In genomic region chr12:123232472-123232806, GRCh38 we compare ENCODE assay signal across 8 cellular contexts. TPM values are rescaled to one million over a fixed set of nuclear protein-coding genes. Genes with fewer than 3 reads are reported as not detected.
DNase-seq lines count a peak whose midpoint lies in the region; ATAC-seq, FAIRE-seq and TF ChIP-seq lines count a peak whose summit lies in the region.

No MANE protein-coding gene starts in this region.

- TF ChIP-seq CTCF in GM23338 (conservative IDR thresholded peaks at IDR 0.05; ENCODE audit: low read depth in 2 of 2) (no peak), fibroblast of lung (conservative IDR thresholded peaks at IDR 0.05 in 1 of 2, IDR thresholded peaks at IDR 0.05 in 1 of 2; ENCODE audit: low read depth in 1 of 2, low read length in 2 of 2) (no peak), pancreas (IDR thresholded peaks at IDR 0.05) (no peak)

- 0% methylated on average over 15 of the region's 15 CpGs for WGBS in pancreas, 2 donors

- no peaks in the 10 kb centered on the region for H3K9me2 ChIP-seq in GM23338 (ENCODE audit: insufficient read depth)

- H3K79me2 ChIP-seq in GM23338 (replicated peaks; ENCODE audit: insufficient read depth), result peaks cover 46% of the 10 kb centered on the region
- peaks cover 52% of the 10 kb centered on the region for H3K79me2 ChIP-seq in fibroblast of lung (ENCODE audit: control insufficient read depth, insufficient read depth, low read length)

- H3K36me3 ChIP-seq in GM23338 (ENCODE audit: insufficient read depth) (no peaks in the 10 kb centered on the region; the same call in 1 of the 2 replicates), SK-N-MC (ENCODE audit: insufficient read depth, low read length) (peaks cover 17% of the 10 kb centered on the region), fibroblast of lung (ENCODE audit: control insufficient read depth, insufficient read depth, low read length) (no peaks in the 10 kb centered on the region), pancreas (no peaks in the 10 kb centered on the region)

- H3K9me3 Mint-ChIP-seq in GM23338, result no peaks in the 10 kb centered on the region

- H3K4me2 ChIP-seq in GM23338 (peak overlapping the region; percentile 93), fibroblast of lung (ENCODE audit: extremely low read depth, insufficient read depth, low read length) (peak overlapping the region; percentile 94)

- peaks cover 11% of the 10 kb centered on the region for H3K36me3 Mint-ChIP-seq in GM23338 (ENCODE audit: low read depth)

- no peak for FAIRE-seq in pancreas (lab: Jason Lieb, UNC)

- peak overlapping the region; percentile 90 for H3K27ac Mint-ChIP-seq in GM23338

- H3K27me3 ChIP-seq in GM23338 (ENCODE audit: insufficient read depth) (no peaks in the 10 kb centered on the region), fibroblast of lung (ENCODE audit: control insufficient read depth, insufficient read depth, low read length) (no peaks in the 10 kb centered on the region), pancreas (no peaks in the 10 kb centered on the region)

- H3F3A ChIP-seq in GM23338 (replicated peaks; ENCODE audit: low read depth), result peaks cover 3% of the 10 kb centered on the region; the same call in 1 of the 2 replicates

- ATAC-seq in GM23338, result peak; percentile 23
- peak; percentile 0 to 8 (median 2) for ATAC-seq in pancreas

- intact Hi-C loops in pancreas (cut with DNase I), result loop anchor here in 2 of 3 donors (10.0 kb wide), 4 partner anchors 198 to 368 kb away; partner anchors contain the start of genes ARL6IP4 (in 1 of the 2) and OGFOD2 (in 1 of the 2)

- H3K9me3 ChIP-seq in SK-N-MC (ENCODE audit: low read depth, low read length) (no peaks in the 10 kb centered on the region), fibroblast of lung (ENCODE audit: control insufficient read depth, insufficient read depth, low read depth, low read length) (no peaks in the 10 kb centered on the region), pancreas (no peaks in the 10 kb centered on the region)

- H3K4me3 Mint-ChIP-seq in GM23338, result peak overlapping the region; percentile 94

- DNase-seq in GM23338 (ENCODE audit: low spot score), result no peak
- no peak for DNase-seq in SK-N-MC (ENCODE audit: low read depth, low spot score)
- no peak for DNase-seq in fibroblast of lung (ENCODE audit: low read depth in 2 of 2)
- no peak for DNase-seq in pancreas
- DNase-seq in NCI-H1436 treated with DMSO at 0.1 percent for 48 hours (lab: John Stamatoyannopoulos, UW), result no peak
- DNase-seq in germinal center (ENCODE audit: low spot score), result no peak
- DNase-seq in NCI-H2196 (lab: John Stamatoyannopoulos, UW; ENCODE audit: unreplicated experiment), result no peak
- DNase-seq in NCI-H2227 treated with DMSO at 0.1 percent for 48 hours (lab: John Stamatoyannopoulos, UW), result no peak

- peaks cover 7% of the 10 kb centered on the region; the same call in 2 of the 3 replicates for H3K4me1 Mint-ChIP-seq in GM23338

- H3K9ac ChIP-seq in SK-N-MC (ENCODE audit: insufficient read length) (peak overlapping the region; percentile 92), fibroblast of lung (ENCODE audit: insufficient read depth, low read length) (peak overlapping the region; percentile 80)

- H4K20me1 ChIP-seq in GM23338 (replicated peaks; ENCODE audit: insufficient read depth), result peaks cover 4% of the 10 kb centered on the region; the same call in 1 of the 2 replicates
- H4K20me1 ChIP-seq in fibroblast of lung (ENCODE audit: control insufficient read depth, extremely low read depth, insufficient read depth, low read length), result no peaks in the 10 kb centered on the region

- H3K27ac ChIP-seq in GM23338 (ENCODE audit: low read depth) (peak overlapping the region; percentile 86), SK-N-MC (peak overlapping the region; percentile 87; the same call in 1 of the 2 replicates), fibroblast of lung (ENCODE audit: insufficient read depth, low read length) (peak overlapping the region; percentile 64), pancreas (peak overlapping the region; percentile 53 to 81 (median 77))

- peak overlapping the region; percentile 90 for H2AFZ ChIP-seq in GM23338
- peak overlapping the region; percentile 46 for H2AFZ ChIP-seq in fibroblast of lung (ENCODE audit: low read length)

- peaks cover 17% of the 10 kb centered on the region for H3K27me3 Mint-ChIP-seq in GM23338 (ENCODE audit: insufficient read depth, low read depth, poor library complexity)

- H3K4me3 ChIP-seq in GM23338 (peak overlapping the region; percentile 64), SK-N-MC (peak overlapping the region; percentile 93), fibroblast of lung (replicated peaks in 1 of 4; ENCODE audit: control extremely low read depth in 1 of 4, insufficient read depth in 1 of 4, low read depth in 3 of 4, low read length in 4 of 4) (peak overlapping the region; percentile 61 to 100 (median 78)), pancreas (peak overlapping the region; percentile 78 to 88 (median 83))

- H3K4me1 ChIP-seq in GM23338 (ENCODE audit: insufficient read depth) (peaks cover 11% of the 10 kb centered on the region), fibroblast of lung (ENCODE audit: control insufficient read depth, extremely low read depth, insufficient read depth, low read length) (no peaks in the 10 kb centered on the region), pancreas (peaks cover 3 to 15% (median 13%) of the 10 kb centered on the region in 3 donors)

TF ChIP-seq in GM23338, 12 proteins besides CTCF, POLR2A, EP300 and RAD21 (continues in another document):
- no peak for TF ChIP-seq POLR2AphosphoS5 (IDR thresholded peaks at IDR 0.05; ENCODE audit: low read depth)
- TF ChIP-seq ZNF114 (CRISPR knock-in tag; IDR thresholded peaks at IDR 0.05), result no peak
- no peak for TF ChIP-seq ZNF331 (CRISPR knock-in tag; IDR thresholded peaks at IDR 0.05; ENCODE audit: low read depth)
- TF ChIP-seq NANOG (IDR thresholded peaks at IDR 0.05; ENCODE audit: borderline replicate concordance), result no peak
- TF ChIP-seq EZH2 (IDR thresholded peaks at IDR 0.05; ENCODE audit: low read depth, unreplicated experiment), result no peak

RNA-seq across cellular contexts. Expression of gene MPHOSPH9, which starts 0.5 kb away (rescaled TPM):
- total RNA-seq in GM23338 (2014; rRNA removed; shearing (Covaris generic)), result 43.2 and 77.9 TPM in 2 replicates
- polyA plus RNA-seq in GM23338 (2016; fragmentation: Nextera tagmentation; extraction: Ambion mirVana) (26.2 and 30.5 TPM in 2 replicates), fibroblast of lung (17.2 and 21.9 TPM in 2 replicates), pancreas (1 to 10 TPM; 3.3 to 5.7 TPM)
- total RNA-seq in fibroblast of lung (31.6 and 50.5 TPM in 2 replicates), pancreas (10 to 100 TPM in 3 of 6 donors, 1 to 10 TPM in 3; 4.8 to 13.4 (median 9.5) TPM)
- polyA plus RNA-seq in fibroblast of lung (2012), result 9.3 and 13.3 TPM in 2 replicates
- polyA minus RNA-seq in fibroblast of lung (ENCODE audit: low replicate concordance), result 3.2 and 11.9 TPM in 2 replicates

RNA-seq across cellular contexts. Expression of gene MTRFR, which starts 0.8 kb away (rescaled TPM):
- 13.3 and 14.8 TPM in 2 replicates for total RNA-seq in GM23338 (2014; rRNA removed; shearing (Covaris generic))
- polyA plus RNA-seq in GM23338 (2016; fragmentation: Nextera tagmentation; extraction: Ambion mirVana), result 33.2 and 38.4 TPM in 2 replicates
- total RNA-seq in fibroblast of lung, result 10.8 and 17.5 TPM in 2 replicates
- 9.5 and 10.4 TPM in 2 replicates for polyA plus RNA-seq in fibroblast of lung
- 15.5 TPM in 2 replicates for polyA plus RNA-seq in fibroblast of lung (2012)
- polyA minus RNA-seq in fibroblast of lung (ENCODE audit: low replicate concordance), result 7.9 and 12.7 TPM in 2 replicates
- 1 to 10 TPM; 2.9 to 7.5 (median 4.1) TPM for total RNA-seq in pancreas
- 1 to 10 TPM; 6.9 to 8.4 TPM for polyA plus RNA-seq in pancreas

RNA-seq across cellular contexts. Expression of gene CDK2AP1, which starts 39.2 kb away (rescaled TPM):
- total RNA-seq in GM23338 (2014; rRNA removed; shearing (Covaris generic)), result 240 and 244 TPM in 2 replicates
- polyA plus RNA-seq in GM23338 (2016; fragmentation: Nextera tagmentation; extraction: Ambion mirVana), result 207 and 232 TPM in 2 replicates
- total RNA-seq in fibroblast of lung, result 97.8 and 173 TPM in 2 replicates
- 450 and 701 TPM in 2 replicates for polyA plus RNA-seq in fibroblast of lung
- polyA plus RNA-seq in fibroblast of lung (2012), result 213 and 353 TPM in 2 replicates
- 83.1 and 133 TPM in 2 replicates for polyA minus RNA-seq in fibroblast of lung (ENCODE audit: low replicate concordance)
- 10 to 100 TPM; 17.3 to 50.0 (median 23.9) TPM for total RNA-seq in pancreas
- polyA plus RNA-seq in pancreas, result 10 to 100 TPM; 65.0 to 84.0 TPM
